ENCODE assay signal across 1 cellular context in the genomic region with DNA sequence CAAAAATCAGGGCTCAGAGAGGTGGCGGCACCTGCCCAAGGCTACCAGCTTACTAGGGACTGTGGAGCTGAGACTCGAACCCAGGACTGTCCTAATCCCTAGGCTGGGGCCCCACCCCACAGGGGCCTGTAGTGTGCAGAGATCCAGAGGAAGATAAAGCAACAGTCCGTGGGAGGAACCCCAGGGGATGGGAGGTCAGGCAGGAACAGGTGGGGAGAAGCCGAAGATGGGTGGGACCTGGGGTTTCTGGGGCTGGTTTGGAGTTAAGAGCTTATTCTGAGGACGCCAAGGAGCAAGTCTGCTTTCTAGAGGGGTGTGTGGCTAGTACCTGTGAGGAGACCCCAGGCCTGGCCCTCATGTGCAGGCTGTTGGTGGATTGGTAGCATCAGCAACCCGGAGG.
TF ChIP-seq lines count a peak whose summit lies in the region.

No MANE protein-coding gene starts in this region.

TF ChIP-seq in IMR-90, 13 proteins besides CTCF, POLR2A, EP300 and RAD21:
- TF ChIP-seq NFE2L2 (IDR thresholded peaks at IDR 0.05; ENCODE audit: low read depth, low read length) (no peak), CEBPB (IDR thresholded peaks at IDR 0.05; ENCODE audit: low read depth, low read length) (no peak)
